Comparison of ENCODE assay signal across 9 cellular contexts in the genomic region with DNA sequence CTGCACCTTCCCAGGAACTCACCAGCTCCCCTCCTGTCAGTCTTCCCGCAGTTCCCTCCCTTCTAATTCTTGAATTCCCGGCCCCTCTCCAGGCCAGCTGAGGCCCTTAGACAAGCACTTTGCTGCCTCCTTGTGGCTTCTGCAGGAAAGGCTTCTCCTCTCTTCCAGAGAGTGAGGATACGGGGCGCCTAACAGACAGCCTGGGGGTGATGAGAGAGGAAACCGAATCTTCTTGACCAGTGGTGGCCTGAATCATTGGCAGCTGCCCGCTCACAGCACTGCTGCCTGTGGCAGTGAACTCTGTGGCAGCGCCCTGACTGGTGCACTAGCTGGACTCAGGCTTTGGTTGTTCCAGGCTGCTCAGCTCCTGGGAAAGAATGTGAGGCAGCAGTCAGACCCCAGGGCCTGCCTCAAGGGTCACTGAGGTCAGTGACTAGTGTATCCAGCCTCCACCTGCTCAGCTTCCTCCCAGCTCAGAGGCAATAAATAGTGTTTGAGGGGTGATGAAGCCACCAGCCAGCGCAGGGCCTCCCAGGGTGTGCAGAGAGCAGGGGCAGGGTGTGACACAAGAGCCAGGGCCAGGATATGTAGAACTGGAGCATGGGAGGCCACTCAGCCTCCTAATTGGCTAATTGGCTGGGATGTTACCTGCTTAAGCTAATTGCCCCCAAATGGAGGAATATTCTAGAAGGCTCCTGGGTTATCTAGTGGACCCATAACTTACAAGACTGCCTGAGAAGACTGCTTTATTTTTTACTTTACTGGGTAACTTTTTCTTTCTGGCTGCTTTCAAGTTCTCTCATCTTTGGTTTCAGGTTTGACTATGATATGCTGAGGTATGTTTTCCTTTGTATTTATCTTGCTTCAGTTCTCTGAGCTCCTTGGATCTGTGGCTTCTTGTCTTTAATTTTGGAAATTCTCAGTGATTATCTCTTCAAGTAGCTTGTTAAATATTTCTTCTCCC. TPM values are rescaled to one million over a fixed set of nuclear protein-coding genes. Genes with fewer than 3 reads are reported as not detected.
DNase-seq lines count a peak whose midpoint lies in the region; ATAC-seq, FAIRE-seq and TF ChIP-seq lines count a peak whose summit lies in the region.
"Had no signal": no experiment of that assay in that cellular context is flagged by ENCODE, and none has a peak within 500 bp of the region (broad histone marks: within the 10 kb centered on the region; RNA-seq: fewer than 3 reads in every experiment).

No MANE protein-coding gene starts in this region.

- H2AFZ ChIP-seq in OCI-LY1 (ENCODE audit: low read length) (no peak overlapping the region), fibroblast of lung (ENCODE audit: low read length) (no peak overlapping the region)

- no peaks in the 10 kb centered on the region for H3F3A ChIP-seq in OCI-LY1 (ENCODE audit: insufficient read depth, low read length)

- no peaks in the 10 kb centered on the region for H3K9me2 ChIP-seq in OCI-LY1 (ENCODE audit: low read depth, low read length)

- peaks cover 32% of the 10 kb centered on the region for H3K36me3 Mint-ChIP-seq in activated T-cell treated with anti-CD3 and anti-CD28 coated beads, Interleukin-2, amount 50 U/mL, for 4 hours (ENCODE audit: insufficient read depth)
- no peaks in the 10 kb centered on the region for H3K36me3 Mint-ChIP-seq in natural killer cell
- H3K36me3 Mint-ChIP-seq: activated naive CD4-positive, alpha-beta T cell treated with anti-CD3 and anti-CD28 coated beads, Interleukin-2, amount 50 U/mL, for 24 hours had no signal

- 32% methylated on average over 7 of the region's 8 CpGs for whole genome bisulfite sequencing in suprapubic skin

- H3K36me3 ChIP-seq in OCI-LY1 (ENCODE audit: insufficient read depth, low read length) (peaks cover 16% of the 10 kb centered on the region; the same call in 1 of the 2 replicates), fibroblast of lung (ENCODE audit: control insufficient read depth, insufficient read depth, low read length) (no peaks in the 10 kb centered on the region), suprapubic skin (peaks cover 6% of the 10 kb centered on the region)

- no peaks in the 10 kb centered on the region for H3K27me3 ChIP-seq in OCI-LY1 (ENCODE audit: insufficient read depth, low read length)
- H3K27me3 ChIP-seq in fibroblast of lung (ENCODE audit: control insufficient read depth, insufficient read depth, low read length), result no peaks in the 10 kb centered on the region
- H3K27me3 ChIP-seq in suprapubic skin, result no peaks in the 10 kb centered on the region

- H3K4me2 ChIP-seq in OCI-LY1 (ENCODE audit: low read length), result no peak overlapping the region
- H3K4me2 ChIP-seq in fibroblast of lung (ENCODE audit: extremely low read depth, insufficient read depth, low read length), result no peak overlapping the region

- intact Hi-C loops in natural killer cell (cut with micrococcal nuclease), result loop anchor here (1.0 kb wide), 1 partner anchor 223 kb away; no protein-coding TSS in a partner anchor

- no peak overlapping the region for H3K9ac ChIP-seq in OCI-LY1 (ENCODE audit: low read length)
- H3K9ac ChIP-seq in fibroblast of lung (ENCODE audit: insufficient read depth, low read length), result no peak overlapping the region

- DNase-seq in Daoy (ENCODE audit: low read depth), result peak; percentile 78
- DNase-seq in HTR-8/SVneo (ENCODE audit: insufficient read length, low spot score), result peak; percentile 90
- DNase-seq in activated T-cell treated with anti-CD3 and anti-CD28 coated beads, Interleukin-2, amount 50 U/mL, for 4 hours, result peak; percentile 43
- peak; percentile 63 to 73 for DNase-seq in fibroblast of lung (ENCODE audit: low read depth in 2 of 2)
- peak; percentile 35 for DNase-seq in natural killer cell
- DNase-seq in suprapubic skin (ENCODE audit: low spot score in 2 of 2), result no peak

- TF ChIP-seq CTCF in OCI-LY1 (IDR thresholded peaks at IDR 0.05; ENCODE audit: low read length), result peak; percentile 89
- peak; percentile 91 to 97 for TF ChIP-seq CTCF in fibroblast of lung (conservative IDR thresholded peaks at IDR 0.05 in 1 of 2, IDR thresholded peaks at IDR 0.05 in 1 of 2; ENCODE audit: low read depth in 1 of 2, low read length in 2 of 2)
- TF ChIP-seq CTCF in natural killer cell (IDR thresholded peaks at IDR 0.05), result peak; percentile 46
- peak; percentile 47 to 79 for TF ChIP-seq CTCF in suprapubic skin (IDR thresholded peaks at IDR 0.05)

- peak; percentile 67 to 81 for ATAC-seq in activated T-cell treated with anti-CD3 and anti-CD28 coated beads, Interleukin-2, amount 50 U/mL, for 4 hours
- ATAC-seq in natural killer cell (peak; percentile 59 to 80 (median 79)), GM18861 (IDR thresholded peaks at IDR 0.05; ENCODE audit: unreplicated experiment) (no peak)

- no peak overlapping the region for H3K4me3 ChIP-seq in OCI-LY1 (ENCODE audit: low read depth, low read length, poor library complexity, severe bottlenecking)
- no peak overlapping the region for H3K4me3 ChIP-seq in fibroblast of lung (replicated peaks in 1 of 4; ENCODE audit: control extremely low read depth in 1 of 4, insufficient read depth in 1 of 4, low read depth in 3 of 4, low read length in 4 of 4)
- no peak overlapping the region for H3K4me3 ChIP-seq in suprapubic skin

- H3K79me2 ChIP-seq in OCI-LY1 (ENCODE audit: insufficient read depth, low read length) (no peaks in the 10 kb centered on the region), fibroblast of lung (ENCODE audit: control insufficient read depth, insufficient read depth, low read length) (no peaks in the 10 kb centered on the region)

- no peak for FAIRE-seq in HTR-8/SVneo (lab: Jason Lieb, UNC)

- H3K9me3 Mint-ChIP-seq in activated T-cell treated with anti-CD3 and anti-CD28 coated beads, Interleukin-2, amount 50 U/mL, for 4 hours, result no peaks in the 10 kb centered on the region
- H3K9me3 Mint-ChIP-seq in natural killer cell, result no peaks in the 10 kb centered on the region
- H3K9me3 Mint-ChIP-seq: activated naive CD4-positive, alpha-beta T cell treated with anti-CD3 and anti-CD28 coated beads, Interleukin-2, amount 50 U/mL, for 24 hours had no signal

- H3K27ac ChIP-seq in OCI-LY1 (ENCODE audit: low read depth, low read length, poor library complexity, severe bottlenecking), result no peak overlapping the region
- H3K27ac ChIP-seq in fibroblast of lung (ENCODE audit: insufficient read depth, low read length), result no peak overlapping the region
- no peak overlapping the region for H3K27ac ChIP-seq in suprapubic skin

- TF ChIP-seq POLR2A in suprapubic skin (IDR thresholded peaks at IDR 0.05), result no peak

- TF ChIP-seq EP300 in suprapubic skin (IDR thresholded peaks at IDR 0.05), result no peak

- H3K4me1 ChIP-seq in OCI-LY1 (ENCODE audit: insufficient read depth, low read length, severe bottlenecking), result peaks cover 4% of the 10 kb centered on the region
- no peaks in the 10 kb centered on the region for H3K4me1 ChIP-seq in fibroblast of lung (ENCODE audit: control insufficient read depth, extremely low read depth, insufficient read depth, low read length)
- peaks cover 8% of the 10 kb centered on the region for H3K4me1 ChIP-seq in suprapubic skin

- no peak overlapping the region for H3K27ac Mint-ChIP-seq in natural killer cell
- H3K27ac Mint-ChIP-seq: activated naive CD4-positive, alpha-beta T cell treated with anti-CD3 and anti-CD28 coated beads, Interleukin-2, amount 50 U/mL, for 24 hours had no signal

- no peak overlapping the region for H3K4me3 Mint-ChIP-seq in activated T-cell treated with anti-CD3 and anti-CD28 coated beads, Interleukin-2, amount 50 U/mL, for 4 hours
- no peak overlapping the region for H3K4me3 Mint-ChIP-seq in natural killer cell
- H3K4me3 Mint-ChIP-seq: activated naive CD4-positive, alpha-beta T cell treated with anti-CD3 and anti-CD28 coated beads, Interleukin-2, amount 50 U/mL, for 24 hours had no signal

- H3K27me3 Mint-ChIP-seq in activated T-cell treated with anti-CD3 and anti-CD28 coated beads, Interleukin-2, amount 50 U/mL, for 4 hours (ENCODE audit: low read depth), result no peaks in the 10 kb centered on the region
- H3K27me3 Mint-ChIP-seq in natural killer cell (ENCODE audit: low read depth in 2 of 2), result no peaks in the 10 kb centered on the region
- H3K27me3 Mint-ChIP-seq: activated naive CD4-positive, alpha-beta T cell treated with anti-CD3 and anti-CD28 coated beads, Interleukin-2, amount 50 U/mL, for 24 hours had no signal

- H4K20me1 ChIP-seq in OCI-LY1 (ENCODE audit: insufficient read depth, low read length), result no peaks in the 10 kb centered on the region
- H4K20me1 ChIP-seq in fibroblast of lung (ENCODE audit: control insufficient read depth, extremely low read depth, insufficient read depth, low read length), result no peaks in the 10 kb centered on the region

- peaks cover 11% of the 10 kb centered on the region for H3K4me1 Mint-ChIP-seq in activated T-cell treated with anti-CD3 and anti-CD28 coated beads, Interleukin-2, amount 50 U/mL, for 4 hours (ENCODE audit: low read depth)
- H3K4me1 Mint-ChIP-seq in natural killer cell, result peaks cover 0 to 18% of the 10 kb centered on the region in 2 donors

- no peaks in the 10 kb centered on the region for H3K9me3 ChIP-seq in OCI-LY1 (ENCODE audit: low read length)
- H3K9me3 ChIP-seq in fibroblast of lung (ENCODE audit: control insufficient read depth, insufficient read depth, low read depth, low read length), result no peaks in the 10 kb centered on the region
- H3K9me3 ChIP-seq in suprapubic skin, result no peaks in the 10 kb centered on the region

RNA-seq across cellular contexts. Expression of a gene that starts 12.9 kb away (rescaled TPM):
- 92.9 and 102 TPM in 2 replicates for total RNA-seq in Daoy (2014; rRNA removed; shearing (Covaris generic))
- total RNA-seq in activated T-cell treated with anti-CD3 and anti-CD28 coated beads, Interleukin-2, amount 50 U/mL, for 4 hours, result 10 to 100 TPM; 83.9 to 98.7 (median 92.1) TPM
- 37.5 and 52.2 TPM in 2 replicates for total RNA-seq in fibroblast of lung
- polyA plus RNA-seq in fibroblast of lung, result 51.1 and 55.4 TPM in 2 replicates
- polyA plus RNA-seq in fibroblast of lung (2012), result 43.0 and 57.5 TPM in 2 replicates
- polyA minus RNA-seq in fibroblast of lung (ENCODE audit: low replicate concordance), result 103 and 119 TPM in 2 replicates
- total RNA-seq in natural killer cell, result 10 to 100 TPM; 78.4 to 96.5 (median 83.9) TPM
- total RNA-seq in suprapubic skin, result 10 to 100 TPM; 42.4 to 73.6 (median 61.1) TPM

RNA-seq across cellular contexts. Expression of a gene that starts 24.6 kb away (rescaled TPM):
- total RNA-seq in Daoy (2014; rRNA removed; shearing (Covaris generic)), result 0.17 and 0.30 TPM in 2 replicates
- under 1 TPM; 0.28 to 0.38 (median 0.37) TPM for total RNA-seq in activated T-cell treated with anti-CD3 and anti-CD28 coated beads, Interleukin-2, amount 50 U/mL, for 4 hours
- total RNA-seq in fibroblast of lung (0.33 and 0.51 TPM in 2 replicates), natural killer cell (under 1 TPM; 0.56 to 0.85 (median 0.77) TPM), suprapubic skin (1 to 10 TPM in 2 of 4 donors, under 1 TPM in 1, not detected in 1; 0.44 to 1.9 (median 1.1) TPM)
- 0.10 and 0.11 TPM in 2 replicates for polyA plus RNA-seq in fibroblast of lung
- polyA plus RNA-seq in fibroblast of lung (2012), result 0.06 and 0.19 TPM in 2 replicates
- not detected in 2 replicates for polyA minus RNA-seq in fibroblast of lung (ENCODE audit: low replicate concordance)

RNA-seq across cellular contexts. Expression of a gene that starts 42.0 kb away (rescaled TPM):
- 0.40 TPM in 1 of 2 replicates, not detected in the other for total RNA-seq in Daoy (2014; rRNA removed; shearing (Covaris generic))
- 1 to 10 TPM; 1.6 to 4.0 (median 3.3) TPM for total RNA-seq in activated T-cell treated with anti-CD3 and anti-CD28 coated beads, Interleukin-2, amount 50 U/mL, for 4 hours
- 0.17 and 0.26 TPM in 2 replicates for total RNA-seq in fibroblast of lung
- 0.05 and 0.09 TPM in 2 replicates for polyA plus RNA-seq in fibroblast of lung
- 0.05 and 0.20 TPM in 2 replicates for polyA plus RNA-seq in fibroblast of lung (2012)
- polyA minus RNA-seq in fibroblast of lung (ENCODE audit: low replicate concordance), result not detected in 2 replicates
- total RNA-seq in natural killer cell, result 1 to 10 TPM; 1.2 to 1.7 (median 1.6) TPM
- total RNA-seq in suprapubic skin, result 1 to 10 TPM in 1 of 4 donors, under 1 TPM in 3; 0.15 to 1.0 (median 0.43) TPM

RNA-seq across cellular contexts. Expression of a gene that starts 42.5 kb away (rescaled TPM):
- 5.3 and 5.9 TPM in 2 replicates for total RNA-seq in Daoy (2014; rRNA removed; shearing (Covaris generic))
- total RNA-seq in activated T-cell treated with anti-CD3 and anti-CD28 coated beads, Interleukin-2, amount 50 U/mL, for 4 hours, result 10 to 100 TPM in 2 of 3 donors, 1 to 10 TPM in 1; 8.0 to 10.9 (median 10.6) TPM
- 9.2 and 11.7 TPM in 2 replicates for total RNA-seq in fibroblast of lung
- polyA plus RNA-seq in fibroblast of lung, result 6.4 TPM in 2 replicates
- polyA plus RNA-seq in fibroblast of lung (2012), result 5.6 and 7.3 TPM in 2 replicates
- 6.3 and 8.3 TPM in 2 replicates for polyA minus RNA-seq in fibroblast of lung (ENCODE audit: low replicate concordance)
- 1 to 10 TPM; 5.6 to 6.8 (median 5.9) TPM for total RNA-seq in natural killer cell
- total RNA-seq in suprapubic skin, result 10 to 100 TPM; 10.1 to 38.9 (median 15.4) TPM

Comparison
In these comparisons a context has a peak if more than half of its experiments do, and no peak if none do; other contexts are left out.
1. DNase-seq: peak in Daoy (single experiment), HTR-8/SVneo (single experiment), activated T-cell treated with anti-CD3 and anti-CD28 coated beads, Interleukin-2, amount 50 U/mL, for 4 hours (single experiment), fibroblast of lung (2 of 2) and natural killer cell (single experiment); none in suprapubic skin (0 of 2).
2. Peak in every context shown above with its lines, with median percentiles within 50 percentile points of each other: CTCF ChIP-seq.